8 cellular contexts compared by ENCODE assay signal in the genomic region with DNA sequence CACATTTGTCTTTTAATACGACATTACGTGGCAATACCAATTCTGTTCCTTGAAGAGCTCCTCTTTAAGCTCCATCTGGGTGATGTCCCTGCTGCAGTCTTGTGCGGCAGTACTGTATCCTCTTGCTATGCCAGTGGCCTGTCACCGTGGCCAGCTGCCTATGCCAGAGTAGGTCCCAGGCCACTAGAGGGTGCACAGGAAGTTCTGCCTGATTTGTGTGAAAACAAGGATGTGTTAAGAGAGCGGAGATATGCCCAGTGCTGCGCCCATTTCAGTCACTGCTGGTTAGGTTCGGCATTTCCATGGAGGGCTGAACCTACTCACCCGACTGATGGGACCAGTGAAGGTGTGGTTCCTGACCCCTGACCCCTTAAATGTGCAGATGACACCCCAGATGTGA. TPM values are rescaled to one million over a fixed set of nuclear protein-coding genes. Genes with fewer than 3 reads are reported as not detected.
A peak's percentile ranks its signal among the peaks of the same experiment; 100 is the strongest.
DNase-seq lines count a peak whose midpoint lies in the region; ATAC-seq, FAIRE-seq and TF ChIP-seq lines count a peak whose summit lies in the region.

No MANE protein-coding gene starts in this region.

- no peak overlapping the region for H2AFZ ChIP-seq in keratinocyte (ENCODE audit: control insufficient read depth, low read length)

- peaks cover 5% of the 10 kb centered on the region for H3K79me2 ChIP-seq in keratinocyte (ENCODE audit: control insufficient read depth, insufficient read depth, low read length)

- FAIRE-seq in A549 (lab: Jason Lieb, UNC) (no peak), keratinocyte (lab: Jason Lieb, UNC) (no peak), kidney (lab: Jason Lieb, UNC) (no peak)

- H3K9ac ChIP-seq in keratinocyte (ENCODE audit: control insufficient read depth, extremely low read depth, insufficient read depth, low read length): no peak overlapping the region
- no peak overlapping the region for H3K9ac ChIP-seq in kidney (ENCODE audit: low read length in 2 of 2)

- CTCF ChIA-PET in A549 (lab: Yijun Ruan, JAX): interaction anchor here (0.6 to 1.3 kb wide), 5 partner anchors 16 to 657 kb away, joined by 3 to 4 read pairs (median 3); partner anchors contain the start of gene NIPA2

- H3K36me3 ChIP-seq in keratinocyte (ENCODE audit: control insufficient read depth in 2 of 2, extremely low read depth in 1 of 2, insufficient read depth in 2 of 2, low read length in 2 of 2) (peaks cover 0 to 6% of the 10 kb centered on the region in 2 experiments), HAP-1 (replicated peaks) (peaks cover 14% of the 10 kb centered on the region), brain microvascular endothelial cell (replicated peaks) (no peaks in the 10 kb centered on the region), vagina (no peaks in the 10 kb centered on the region), kidney (ENCODE audit: control insufficient read depth in 1 of 2, insufficient read depth in 2 of 2, low read length in 2 of 2) (peaks cover 0 to 2% of the 10 kb centered on the region in 2 donors)

- TF ChIP-seq CTCF in A549 (IDR thresholded peaks at IDR 0.05) (peak; percentile 31), GM12874 (IDR thresholded peaks at IDR 0.05; ENCODE audit: insufficient read depth, low read depth, low read length) (peak; percentile 26; the same call in 1 of the 2 replicates), keratinocyte (optimal IDR thresholded peaks at IDR 0.05 in 1 of 3, IDR thresholded peaks at IDR 0.05 in 1 of 3, conservative IDR thresholded peaks at IDR 0.05 in 1 of 3; ENCODE audit: extremely low read depth in 1 of 3, insufficient read depth in 2 of 3, low read length in 3 of 3) (peak in 2 of 3 experiments; percentile 10 to 55), brain microvascular endothelial cell (IDR thresholded peaks at IDR 0.05; ENCODE audit: low read depth, low read length, missing control alignments) (no peak), vagina (IDR thresholded peaks at IDR 0.05) (no peak), kidney (IDR thresholded peaks at IDR 0.05; ENCODE audit: borderline replicate concordance, extremely low read depth, insufficient read depth) (no peak)

- no peaks in the 10 kb centered on the region for H3K9me1 ChIP-seq in keratinocyte (ENCODE audit: control insufficient read depth, extremely low read depth, insufficient read depth, low read length)

- WGBS in A549 (ENCODE audit: missing lambda C conversion rate): 68% methylated on average over 8 of the region's 8 CpGs

- H3K27me3 ChIP-seq in keratinocyte (ENCODE audit: control insufficient read depth, extremely low read depth, insufficient read depth, low read length) (no peaks in the 10 kb centered on the region), HAP-1 (ENCODE audit: low read depth) (no peaks in the 10 kb centered on the region), brain microvascular endothelial cell (replicated peaks) (no peaks in the 10 kb centered on the region), vagina (no peaks in the 10 kb centered on the region)

- TF ChIP-seq RAD21 in A549 (conservative IDR thresholded peaks at IDR 0.05 in 1 of 2, IDR thresholded peaks at IDR 0.05 in 1 of 2): peak; percentile 43 to 50

- peaks cover 13% of the 10 kb centered on the region for H3K4me1 Mint-ChIP-seq in activated naive CD8-positive, alpha-beta T cell treated with anti-CD3 and anti-CD28 coated beads, Interleukin-2, amount 10 ng/mL, durations not matched to agents 7 days and 5 days

- no peak for TF ChIP-seq EP300 in A549 (IDR thresholded peaks at IDR 0.05)

- no peak overlapping the region for H3K4me3 ChIP-seq in A549
- H3K4me3 ChIP-seq in keratinocyte (ENCODE audit: control insufficient read depth in 2 of 3, extremely low read depth in 1 of 3, insufficient read depth in 2 of 3, low read depth in 1 of 3, low read length in 3 of 3): no peak overlapping the region
- H3K4me3 ChIP-seq in HAP-1: no peak overlapping the region
- no peak overlapping the region for H3K4me3 ChIP-seq in brain microvascular endothelial cell (ENCODE audit: low read depth, low read length)
- no peak overlapping the region for H3K4me3 ChIP-seq in vagina
- H3K4me3 ChIP-seq in kidney (ENCODE audit: low read length in 2 of 2): no peak overlapping the region

- H4K20me1 ChIP-seq in keratinocyte (ENCODE audit: control insufficient read depth, extremely low read depth, insufficient read depth, low read length): no peaks in the 10 kb centered on the region

- TF ChIP-seq POLR2A in A549 (IDR thresholded peaks at IDR 0.05; ENCODE audit: low read length) (no peak), vagina (IDR thresholded peaks at IDR 0.05) (no peak)

- H3K27ac Mint-ChIP-seq in activated naive CD8-positive, alpha-beta T cell treated with anti-CD3 and anti-CD28 coated beads, Interleukin-2, amount 10 ng/mL, durations not matched to agents 7 days and 5 days: no peak overlapping the region

- dilution Hi-C loops in keratinocyte (cut with MboI; ENCODE audit: extremely low pct_ligation_motif_present, low sequenced_read_pairs): no loop called here

- intact Hi-C loops in vagina (cut with DNase I) (no loop called here), kidney (cut with DNase I) (no loop called here)

- H3K9me3 Mint-ChIP-seq in activated naive CD8-positive, alpha-beta T cell treated with anti-CD3 and anti-CD28 coated beads, Interleukin-2, amount 10 ng/mL, durations not matched to agents 7 days and 5 days: no peaks in the 10 kb centered on the region

- POLR2A ChIA-PET in A549 (lab: Yijun Ruan, JAX): no interaction called here
- POLR2A ChIA-PET in activated naive CD8-positive, alpha-beta T cell treated with anti-CD3 and anti-CD28 coated beads, Interleukin-2, amount 10 ng/mL, durations not matched to agents 7 days and 5 days (lab: Charles Lee): no interaction called here

- ATAC-seq in A549: peak; percentile 97 to 98
- ATAC-seq in activated naive CD8-positive, alpha-beta T cell treated with anti-CD3 and anti-CD28 coated beads, Interleukin-2, amount 10 ng/mL, durations not matched to agents 7 days and 5 days (ENCODE audit: low read depth): peak; percentile 35

- no peak overlapping the region for H3K4me3 Mint-ChIP-seq in activated naive CD8-positive, alpha-beta T cell treated with anti-CD3 and anti-CD28 coated beads, Interleukin-2, amount 10 ng/mL, durations not matched to agents 7 days and 5 days

- peaks cover 4% of the 10 kb centered on the region for H3K36me3 Mint-ChIP-seq in activated naive CD8-positive, alpha-beta T cell treated with anti-CD3 and anti-CD28 coated beads, Interleukin-2, amount 10 ng/mL, durations not matched to agents 7 days and 5 days

- H3K9me3 ChIP-seq in A549: no peaks in the 10 kb centered on the region
- H3K9me3 ChIP-seq in keratinocyte (ENCODE audit: control insufficient read depth, low read depth, low read length): no peaks in the 10 kb centered on the region
- H3K9me3 ChIP-seq in HAP-1: no peaks in the 10 kb centered on the region
- H3K9me3 ChIP-seq in vagina: no peaks in the 10 kb centered on the region
- no peaks in the 10 kb centered on the region for H3K9me3 ChIP-seq in kidney (ENCODE audit: control insufficient read depth in 1 of 2, low read length in 2 of 2)

- H3K4me2 ChIP-seq in A549 (no peak overlapping the region), keratinocyte (ENCODE audit: control insufficient read depth, extremely low read depth, insufficient read depth, low read depth, low read length) (no peak overlapping the region)

- H3K4me1 ChIP-seq in A549 (no peaks in the 10 kb centered on the region), keratinocyte (ENCODE audit: control insufficient read depth, extremely low read depth, insufficient read depth, low read length) (no peaks in the 10 kb centered on the region), HAP-1 (no peaks in the 10 kb centered on the region), vagina (peaks cover 3% of the 10 kb centered on the region), kidney (ENCODE audit: control insufficient read depth in 1 of 2, insufficient read depth in 1 of 2, low read depth in 1 of 2, low read length in 2 of 2) (no peaks in the 10 kb centered on the region)

- H3K27me3 Mint-ChIP-seq in activated naive CD8-positive, alpha-beta T cell treated with anti-CD3 and anti-CD28 coated beads, Interleukin-2, amount 10 ng/mL, durations not matched to agents 7 days and 5 days: no peaks in the 10 kb centered on the region

- H3K27ac ChIP-seq in A549 (no peak overlapping the region), keratinocyte (ENCODE audit: control insufficient read depth, insufficient read depth, low read length) (no peak overlapping the region), brain microvascular endothelial cell (no peak overlapping the region), vagina (no peak overlapping the region), kidney (ENCODE audit: low read depth in 2 of 2, low read length in 2 of 2) (no peak overlapping the region)

- DNase-seq in A549 (ENCODE audit: low read depth in 1 of 2, low spot score in 1 of 2) (peak; percentile 44 to 79), keratinocyte (ENCODE audit: low read depth, low spot score) (no peak), HAP-1 (ENCODE audit: low spot score in 2 of 2) (no peak), brain microvascular endothelial cell (no peak), vagina (ENCODE audit: extremely low spot score in 2 of 2) (no peak), kidney (no peak)
- DNase-seq in activated naive CD8-positive, alpha-beta T cell treated with anti-CD3 and anti-CD28 coated beads, Interleukin-2, amount 10 ng/mL, durations not matched to agents 7 days and 5 days: no peak

- in situ Hi-C loops in HAP-1 (cut with MboI; ENCODE audit: low sequenced_read_pairs): no loop called here
- in situ Hi-C loops in brain microvascular endothelial cell (cut with HindIII; ENCODE audit: low pct_ligation_motif_present, low sequenced_read_pairs): no loop called here

RNA-seq across cellular contexts. Expression of gene NIPA1, which starts 25.2 kb away (rescaled TPM):
- 44.6 and 47.8 TPM in 2 replicates for polyA plus RNA-seq in A549 (2011; rRNA removed)
- polyA plus RNA-seq in A549 (2012; cell fraction: cytosol; rRNA removed): 23.6 and 29.7 TPM in 2 replicates
- 20.2 and 29.1 TPM in 2 replicates for polyA plus RNA-seq in A549 (2012; cell fraction: nucleus; rRNA removed)
- polyA plus RNA-seq in A549 (2017; fragmentation: RNase III; extraction: RNeasy Plus Mini Kit Qiagen cat#74134 plus additional on column Dnase treatment): 21.8 to 23.3 TPM (median 22.0 TPM) in 3 replicates
- polyA minus RNA-seq in A549 (2011; rRNA and poly(A)+ RNA removed): 71.1 and 71.2 TPM in 2 replicates
- 10 to 100 TPM; 17.1 to 19.9 TPM for total RNA-seq in activated naive CD8-positive, alpha-beta T cell treated with anti-CD3 and anti-CD28 coated beads, Interleukin-2, amount 10 ng/mL, durations not matched to agents 7 days and 5 days
- polyA plus RNA-seq in keratinocyte: 9.6 to 12.0 TPM (median 11.7 TPM) in 3 replicates
- polyA plus RNA-seq in keratinocyte (2011; ENCODE audit: low read depth): 7.2 TPM
- 7.7 and 10.5 TPM in 2 replicates for polyA plus RNA-seq in keratinocyte (2011; cell fraction: cytosol; rRNA removed)
- 16.7 and 21.5 TPM in 2 replicates for polyA plus RNA-seq in keratinocyte (2011; cell fraction: nucleus; rRNA removed)
- 8.6 and 11.7 TPM in 2 replicates for polyA plus RNA-seq in keratinocyte (2012; ENCODE audit: low replicate concordance)
- 25.4 to 42.6 TPM (median 33.8 TPM) in 3 replicates for polyA minus RNA-seq in keratinocyte
- polyA minus RNA-seq in keratinocyte (2011; cell fraction: cytosol; rRNA and poly(A)+ RNA removed): 15.0 TPM
- polyA minus RNA-seq in keratinocyte (2011; cell fraction: nucleus; rRNA and poly(A)+ RNA removed): 19.6 and 30.1 TPM in 2 replicates
- total RNA-seq in vagina: 10.6 TPM
- total RNA-seq in kidney: 15.7 TPM
- polyA plus RNA-seq in kidney (ENCODE audit: insufficient read depth, low read depth, low replicate concordance): 6.8 TPM

RNA-seq across cellular contexts. Expression of gene NIPA2, which starts 26.8 kb away (rescaled TPM):
- polyA plus RNA-seq in A549 (2011; rRNA removed) (94.0 and 153 TPM in 2 replicates), A549 (2017; fragmentation: RNase III; extraction: RNeasy Plus Mini Kit Qiagen cat#74134 plus additional on column Dnase treatment) (111 to 123 TPM (median 120 TPM) in 3 replicates), keratinocyte (52.7 to 81.2 TPM (median 64.6 TPM) in 3 replicates), kidney (ENCODE audit: insufficient read depth, low read depth, low replicate concordance) (30.0 TPM)
- 60.8 and 77.2 TPM in 2 replicates for polyA plus RNA-seq in A549 (2012; cell fraction: cytosol; rRNA removed)
- 31.2 and 45.5 TPM in 2 replicates for polyA plus RNA-seq in A549 (2012; cell fraction: nucleus; rRNA removed)
- polyA minus RNA-seq in A549 (2011; rRNA and poly(A)+ RNA removed): 63.2 and 69.5 TPM in 2 replicates
- 10 to 100 TPM; 42.2 to 47.9 TPM for total RNA-seq in activated naive CD8-positive, alpha-beta T cell treated with anti-CD3 and anti-CD28 coated beads, Interleukin-2, amount 10 ng/mL, durations not matched to agents 7 days and 5 days
- polyA plus RNA-seq in keratinocyte (2011; ENCODE audit: low read depth): 7.3 TPM
- 49.8 and 74.6 TPM in 2 replicates for polyA plus RNA-seq in keratinocyte (2011; cell fraction: cytosol; rRNA removed)
- polyA plus RNA-seq in keratinocyte (2011; cell fraction: nucleus; rRNA removed): 35.0 and 45.9 TPM in 2 replicates
- 31.1 and 65.8 TPM in 2 replicates for polyA plus RNA-seq in keratinocyte (2012; ENCODE audit: low replicate concordance)
- polyA minus RNA-seq in keratinocyte: 20.3 to 54.8 TPM (median 39.8 TPM) in 3 replicates
- polyA minus RNA-seq in keratinocyte (2011; cell fraction: cytosol; rRNA and poly(A)+ RNA removed): 90.2 TPM
- polyA minus RNA-seq in keratinocyte (2011; cell fraction: nucleus; rRNA and poly(A)+ RNA removed): 22.8 and 38.9 TPM in 2 replicates
- total RNA-seq in vagina (23.1 TPM), kidney (48.5 TPM)

Comparison
In these comparisons a context has a peak if more than half of its experiments do, and no peak if none do; other contexts are left out.
1. DNase-seq: peak in A549 (2 of 2); none in activated naive CD8-positive, alpha-beta T cell treated with anti-CD3 and anti-CD28 coated beads, Interleukin-2, amount 10 ng/mL, durations not matched to agents 7 days and 5 days (single experiment), keratinocyte (single experiment), HAP-1 (0 of 2), brain microvascular endothelial cell (single experiment), vagina (0 of 2) and kidney (single experiment).
2. CTCF ChIP-seq: peak in A549 (single experiment), GM12874 (single experiment) and keratinocyte (2 of 3); none in brain microvascular endothelial cell (single experiment), vagina (0 of 3) and kidney (single experiment).